17 cellular contexts compared by ENCODE assay signal in the genomic region with DNA sequence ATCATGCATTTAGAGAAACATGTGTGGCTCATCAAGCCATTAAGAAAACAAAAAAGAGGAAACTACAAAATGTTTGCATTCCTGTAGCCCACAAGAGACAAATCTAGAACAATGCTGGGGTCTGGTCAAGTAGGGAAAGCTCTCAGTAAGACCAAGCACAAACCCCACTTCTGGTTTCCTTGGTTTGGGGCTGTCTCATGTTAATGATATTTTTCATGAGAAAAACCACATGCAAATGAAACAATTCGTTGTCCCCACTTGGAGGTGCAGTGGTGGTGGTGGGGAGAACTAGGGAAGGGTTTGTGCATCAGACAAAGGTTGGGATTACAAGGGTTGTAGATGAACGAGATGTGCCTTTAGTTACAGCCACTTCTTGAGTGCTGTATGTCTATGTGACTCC.
"Had no signal": no experiment of that assay in that cellular context is flagged by ENCODE, and none has a peak within 500 bp of the region (broad histone marks: within the 10 kb centered on the region; RNA-seq: fewer than 3 reads in every experiment).

No MANE protein-coding gene starts in this region.

- H3K9me3 ChIP-seq: gastrocnemius medialis, heart right ventricle, tibial nerve, vagina had no signal

- DNase-seq: activated CD4-positive, alpha-beta memory T cell treated with anti-CD3 and anti-CD28 coated beads for 36 hours; activated CD8-positive, alpha-beta memory T cell treated with anti-CD3 and anti-CD28 coated beads, Interleukin-2, amount 50 U/mL, for 4 hours; activated gamma-delta T cell treated with Interleukin-2 at 50 U/mL for 16 hours; activated T-cell treated with anti-CD3 and anti-CD28 coated beads, Interleukin-2, amount 50 U/mL, for 72 hours; effector memory CD8-positive, alpha-beta T cell; gastrocnemius medialis; heart right ventricle; islet precursor cell; nucleus accumbens; right cardiac atrium; small intestine had no signal

- H3K36me3 ChIP-seq: gastrocnemius medialis, tibial nerve, vagina had no signal

- ATAC-seq: activated T-cell treated with anti-CD3 and anti-CD28 coated beads, Interleukin-2, amount 50 U/mL, for 72 hours; effector memory CD8-positive, alpha-beta T cell; gastrocnemius medialis; heart right ventricle; left lobe of liver; natural killer cell treated with Interleukin-12 subunit alpha and Interleukin-12 subunit beta and Interleukin-15 and Interleukin-18, amount 100 ng/mL, for 72 hours; right cardiac atrium had no signal

- H3K27me3 ChIP-seq: gastrocnemius medialis, heart right ventricle, tibial nerve, vagina had no signal

- H3K27ac ChIP-seq: epithelial cell of prostate, gastrocnemius medialis, heart right ventricle, tibial nerve, vagina, VCaP had no signal

- FAIRE-seq: small intestine had no signal

- H3K4me3 ChIP-seq: gastrocnemius medialis, heart right ventricle, tibial nerve, vagina had no signal

- H3K4me1 ChIP-seq: gastrocnemius medialis, vagina had no signal
